Comparison of ENCODE assay signal across 17 cellular contexts in genomic region chr6:131331146-131331545, GRCh38.
"Had no signal": no experiment of that assay in that cellular context is flagged by ENCODE, and none has a peak within 500 bp of the region (broad histone marks: within the 10 kb centered on the region; RNA-seq: fewer than 3 reads in every experiment).

No MANE protein-coding gene starts in this region.

- H3K27me3 ChIP-seq: gastrocnemius medialis, heart left ventricle, tibial nerve, vagina had no signal

- H3K4me1 Mint-ChIP-seq: activated CD4-positive, alpha-beta memory T cell treated with anti-CD3 and anti-CD28 coated beads, Interleukin-2, amount 10 ng/mL, durations not matched to agents 7 days and 5 days; activated CD8-positive, alpha-beta memory T cell treated with anti-CD3 and anti-CD28 coated beads, Interleukin-2, amount 10 ng/mL, durations not matched to agents 7 days and 5 days; nephron had no signal

- H3K27ac ChIP-seq: gastrocnemius medialis, heart left ventricle, tibial nerve, vagina had no signal

- H3K9me3 Mint-ChIP-seq: activated CD4-positive, alpha-beta memory T cell treated with anti-CD3 and anti-CD28 coated beads, Interleukin-2, amount 10 ng/mL, durations not matched to agents 7 days and 5 days; nephron had no signal

- H3K36me3 Mint-ChIP-seq: activated CD8-positive, alpha-beta memory T cell treated with anti-CD3 and anti-CD28 coated beads, Interleukin-2, amount 10 ng/mL, durations not matched to agents 7 days and 5 days had no signal

- H3K4me3 Mint-ChIP-seq: activated CD4-positive, alpha-beta memory T cell treated with anti-CD3 and anti-CD28 coated beads, Interleukin-2, amount 10 ng/mL, durations not matched to agents 7 days and 5 days; activated CD8-positive, alpha-beta memory T cell treated with anti-CD3 and anti-CD28 coated beads, Interleukin-2, amount 10 ng/mL, durations not matched to agents 7 days and 5 days; nephron had no signal

- H3K4me1 ChIP-seq: gastrocnemius medialis, heart left ventricle, tibial nerve, vagina had no signal

- H3K9me3 ChIP-seq: gastrocnemius medialis, heart left ventricle, tibial nerve, vagina had no signal

- H3K4me3 ChIP-seq: gastrocnemius medialis, heart left ventricle, tibial nerve, vagina had no signal

- H3K36me3 ChIP-seq: gastrocnemius medialis, heart left ventricle, tibial nerve, vagina had no signal

- H3K27me3 Mint-ChIP-seq: activated CD4-positive, alpha-beta memory T cell treated with anti-CD3 and anti-CD28 coated beads, Interleukin-2, amount 10 ng/mL, durations not matched to agents 7 days and 5 days; activated CD8-positive, alpha-beta memory T cell treated with anti-CD3 and anti-CD28 coated beads, Interleukin-2, amount 10 ng/mL, durations not matched to agents 7 days and 5 days had no signal

- ATAC-seq: activated CD8-positive, alpha-beta memory T cell treated with anti-CD3 and anti-CD28 coated beads, Interleukin-2, amount 10 ng/mL, durations not matched to agents 7 days and 5 days; gastrocnemius medialis; heart left ventricle had no signal

- DNase-seq: activated CD4-positive, alpha-beta memory T cell treated with anti-CD3 and anti-CD28 coated beads, Interleukin-2, amount 10 ng/mL, durations not matched to agents 7 days and 5 days; activated CD4-positive, alpha-beta T cell treated with anti-CD3 and anti-CD28 coated beads for 4 hours; activated CD8-positive, alpha-beta memory T cell treated with anti-CD3 and anti-CD28 coated beads, Interleukin-2, amount 10 ng/mL, durations not matched to agents 7 days and 5 days; anterior cingulate cortex; cortex of kidney; erythroblast; gastrocnemius medialis; heart left ventricle; midbrain; nucleus accumbens; retina; stimulated activated CD8-positive, alpha-beta memory T cell treated with anti-CD3 and anti-CD28 coated beads, Interleukin-4, amount 100 ng/mL, for 48 hours; stimulated activated naive CD4-positive, alpha-beta T cell; substantia nigra had no signal

- H3K27ac Mint-ChIP-seq: activated CD4-positive, alpha-beta memory T cell treated with anti-CD3 and anti-CD28 coated beads, Interleukin-2, amount 10 ng/mL, durations not matched to agents 7 days and 5 days; activated CD8-positive, alpha-beta memory T cell treated with anti-CD3 and anti-CD28 coated beads, Interleukin-2, amount 10 ng/mL, durations not matched to agents 7 days and 5 days; nephron had no signal
